Comparison of ENCODE assay signal across 8 cellular contexts in genomic region chr4:51885371-51885770, GRCh38. TPM values are rescaled to one million over a fixed set of nuclear protein-coding genes. Genes with fewer than 3 reads are reported as not detected.
DNase-seq lines count a peak whose midpoint lies in the region; ATAC-seq and TF ChIP-seq lines count a peak whose summit lies in the region.

No MANE protein-coding gene starts in this region.

- no peak for TF ChIP-seq POLR2A in transverse colon (IDR thresholded peaks at IDR 0.05)

- no peaks in the 10 kb centered on the region for H3K9me3 ChIP-seq in OCI-LY3 (ENCODE audit: insufficient read depth, low read length)
- no peaks in the 10 kb centered on the region for H3K9me3 ChIP-seq in fibroblast of lung (ENCODE audit: control insufficient read depth, insufficient read depth, low read depth, low read length)
- H3K9me3 ChIP-seq in transverse colon, result no peaks in the 10 kb centered on the region

- ATAC-seq in GM21360 (IDR thresholded peaks at IDR 0.05; ENCODE audit: unreplicated experiment), result peak; percentile 71

- H3K4me2 ChIP-seq in OCI-LY3 (ENCODE audit: low read length), result no peak overlapping the region
- H3K4me2 ChIP-seq in fibroblast of lung (ENCODE audit: extremely low read depth, insufficient read depth, low read length), result no peak overlapping the region

- 73 to 81% methylated on average over 5 of the region's 5 CpGs for WGBS in transverse colon (ENCODE audit: low coverage in 1 of 2), 2 donors

- H3K4me3 ChIP-seq in OCI-LY3 (ENCODE audit: low read length), result no peak overlapping the region
- H3K4me3 ChIP-seq in fibroblast of lung (replicated peaks in 1 of 4; ENCODE audit: control extremely low read depth in 1 of 4, insufficient read depth in 1 of 4, low read depth in 3 of 4, low read length in 4 of 4), result no peak overlapping the region
- H3K4me3 ChIP-seq in transverse colon, result no peak overlapping the region

- TF ChIP-seq CTCF in OCI-LY3 (IDR thresholded peaks at IDR 0.05; ENCODE audit: low read depth, low read length), result peak; percentile 51
- peak; percentile 34 to 50 for TF ChIP-seq CTCF in fibroblast of lung (conservative IDR thresholded peaks at IDR 0.05 in 1 of 2, IDR thresholded peaks at IDR 0.05 in 1 of 2; ENCODE audit: low read depth in 1 of 2, low read length in 2 of 2)
- TF ChIP-seq CTCF in transverse colon (IDR thresholded peaks at IDR 0.05), result peak in 4 of 5 experiments; percentile 30 to 62 (median 40)

- H3K27me3 ChIP-seq in OCI-LY3 (ENCODE audit: low read depth, low read length) (no peaks in the 10 kb centered on the region), fibroblast of lung (ENCODE audit: control insufficient read depth, insufficient read depth, low read length) (no peaks in the 10 kb centered on the region), transverse colon (no peaks in the 10 kb centered on the region)

- H3K36me3 ChIP-seq in OCI-LY3 (replicated peaks; ENCODE audit: low read depth, low read length), result peaks cover 20% of the 10 kb centered on the region
- H3K36me3 ChIP-seq in fibroblast of lung (ENCODE audit: control insufficient read depth, insufficient read depth, low read length), result peaks cover 1% of the 10 kb centered on the region
- H3K36me3 ChIP-seq in transverse colon, result peaks cover 0 to 19% (median 3%) of the 10 kb centered on the region in 4 donors

- in situ Hi-C loops in transverse colon (cut with MboI; ENCODE audit: low pct_ligation_motif_present in 1 of 4, low pct_unique_long_range_greater_than_20kb in 1 of 4, low sequenced_read_pairs in 3 of 4), result no loop called here

- H2AFZ ChIP-seq in OCI-LY3 (ENCODE audit: low read depth, low read length) (no peak overlapping the region), fibroblast of lung (ENCODE audit: low read length) (no peak overlapping the region)

- DNase-seq in EL, result peak; percentile 22
- peak; percentile 32 for DNase-seq in fibroblast of lung (ENCODE audit: low read depth in 2 of 2)
- DNase-seq in transverse colon, result no peak
- no peak for DNase-seq in NCI-H1694 treated with DMSO at 0.1 percent for 48 hours (lab: John Stamatoyannopoulos, UW)
- DNase-seq in nucleus accumbens (lab: John Stamatoyannopoulos, UW), result no peak
- DNase-seq in central memory CD4-positive, alpha-beta T cell, result no peak

- H3K79me2 ChIP-seq in OCI-LY3 (ENCODE audit: low read length) (no peaks in the 10 kb centered on the region), fibroblast of lung (ENCODE audit: control insufficient read depth, insufficient read depth, low read length) (no peaks in the 10 kb centered on the region)

- intact Hi-C loops in transverse colon (cut with DNase I; ENCODE audit: low total_unique reads), result no loop called here

- H3K4me1 ChIP-seq in OCI-LY3 (ENCODE audit: low read length), result no peaks in the 10 kb centered on the region
- H3K4me1 ChIP-seq in fibroblast of lung (ENCODE audit: control insufficient read depth, extremely low read depth, insufficient read depth, low read length), result no peaks in the 10 kb centered on the region
- H3K4me1 ChIP-seq in transverse colon, result no peaks in the 10 kb centered on the region

- H3K9ac ChIP-seq in OCI-LY3 (ENCODE audit: low read length) (no peak overlapping the region), fibroblast of lung (ENCODE audit: insufficient read depth, low read length) (no peak overlapping the region)

- H4K20me1 ChIP-seq in OCI-LY3 (ENCODE audit: insufficient read depth, low read length) (no peaks in the 10 kb centered on the region), fibroblast of lung (ENCODE audit: control insufficient read depth, extremely low read depth, insufficient read depth, low read length) (no peaks in the 10 kb centered on the region)

- no peak overlapping the region for H3K27ac ChIP-seq in OCI-LY3 (ENCODE audit: low read length)
- no peak overlapping the region for H3K27ac ChIP-seq in fibroblast of lung (ENCODE audit: insufficient read depth, low read length)
- no peak overlapping the region for H3K27ac ChIP-seq in transverse colon

- no peak for TF ChIP-seq EP300 in transverse colon (IDR thresholded peaks at IDR 0.05; ENCODE audit: low read depth)

RNA-seq across cellular contexts. Expression of gene DCUN1D4, which starts 42.4 kb away (rescaled TPM):
- total RNA-seq in fibroblast of lung (50.7 and 52.4 TPM in 2 replicates), transverse colon (10 to 100 TPM; 25.1 to 66.4 (median 40.9) TPM)
- polyA plus RNA-seq in fibroblast of lung, result 35.5 and 44.3 TPM in 2 replicates
- polyA plus RNA-seq in fibroblast of lung (2012), result 23.6 and 28.8 TPM in 2 replicates
- polyA minus RNA-seq in fibroblast of lung (ENCODE audit: low replicate concordance), result 9.8 and 14.6 TPM in 2 replicates

Comparison
In these comparisons a context has a peak if more than half of its experiments do, and no peak if none do; other contexts are left out.
1. DNase-seq: peak in EL (single experiment) and fibroblast of lung (2 of 2); none in transverse colon (single experiment), NCI-H1694 treated with DMSO at 0.1 percent for 48 hours (single experiment), nucleus accumbens (0 of 56) and central memory CD4-positive, alpha-beta T cell (single experiment).
2. Peak in every context shown above with its lines, with median percentiles within 50 percentile points of each other: CTCF ChIP-seq.